8 cellular contexts compared by ENCODE assay signal in genomic region chr11:62538470-62539237, GRCh38. TPM values are rescaled to one million over a fixed set of nuclear protein-coding genes. Genes with fewer than 3 reads are reported as not detected.
DNase-seq lines count a peak whose midpoint lies in the region; ATAC-seq and TF ChIP-seq lines count a peak whose summit lies in the region.

No MANE protein-coding gene starts in this region.

- DNase-seq in DMS153 (lab: John Stamatoyannopoulos, UW) (peak; percentile 39), DMS153 treated with DMSO at 0.1 percent for 48 hours (lab: John Stamatoyannopoulos, UW; ENCODE audit: unreplicated experiment) (no peak), RPMI7951 (ENCODE audit: low read depth) (peak; percentile 29), fibroblast of mammary gland (ENCODE audit: low read depth) (no peak), caudate nucleus (lab: John Stamatoyannopoulos, UW) (no peak)
- DNase-seq in activated naive CD4-positive, alpha-beta T cell treated with anti-CD3 and anti-CD28 coated beads for 36 hours, result no peak

- CTCF ChIA-PET in activated naive CD4-positive, alpha-beta T cell treated with anti-CD3 and anti-CD28 coated beads for 36 hours (lab: Charles Lee), result interaction anchor here (1.5 to 3.2 kb wide), 2 partner anchors 114 to 144 kb away, joined by 4 to 11 read pairs; no protein-coding TSS in a partner anchor

- intact Hi-C loops in activated naive CD4-positive, alpha-beta T cell treated with anti-CD3 and anti-CD28 coated beads for 36 hours (cut with micrococcal nuclease), result no loop called here

- peaks cover 41% of the 10 kb centered on the region for H3K4me1 Mint-ChIP-seq in activated naive CD4-positive, alpha-beta T cell treated with anti-CD3 and anti-CD28 coated beads for 36 hours (ENCODE audit: low read depth)

- H3K27me3 Mint-ChIP-seq in activated naive CD4-positive, alpha-beta T cell treated with anti-CD3 and anti-CD28 coated beads for 36 hours (ENCODE audit: low read depth), result no peaks in the 10 kb centered on the region

- peaks cover 7% of the 10 kb centered on the region for H3K36me3 Mint-ChIP-seq in activated naive CD4-positive, alpha-beta T cell treated with anti-CD3 and anti-CD28 coated beads for 36 hours (ENCODE audit: low read depth)

- no peak for ATAC-seq in GM18907 (IDR thresholded peaks at IDR 0.05; ENCODE audit: unreplicated experiment)

- H3K9me3 Mint-ChIP-seq in activated naive CD4-positive, alpha-beta T cell treated with anti-CD3 and anti-CD28 coated beads for 36 hours, result no peaks in the 10 kb centered on the region

- peak overlapping the region; percentile 43 for H3K4me3 ChIP-seq in fibroblast of mammary gland (ENCODE audit: control insufficient read depth, low read depth, low read length)
- peak overlapping the region in 4 of 7 experiments; percentile 9 to 98 (median 16) for H3K4me3 ChIP-seq in skin epidermis

- no peak overlapping the region for H3K4me3 Mint-ChIP-seq in activated naive CD4-positive, alpha-beta T cell treated with anti-CD3 and anti-CD28 coated beads for 36 hours

- no peak for TF ChIP-seq CTCF in fibroblast of mammary gland (conservative IDR thresholded peaks at IDR 0.05; ENCODE audit: control insufficient read depth, insufficient read depth, low read depth, low read length)

- H3K27ac ChIP-seq in skin epidermis (peak overlapping the region in 19 of 21 experiments; percentile 36 to 100 (median 99)), caudate nucleus (ENCODE audit: low read depth, low read length) (no peak overlapping the region)

- H3K27ac Mint-ChIP-seq in activated naive CD4-positive, alpha-beta T cell treated with anti-CD3 and anti-CD28 coated beads for 36 hours, result no peak overlapping the region

RNA-seq across cellular contexts. Expression of gene AHNAK, which starts 8.0 kb away (rescaled TPM):
- 184 and 206 TPM in 2 replicates for total RNA-seq in RPMI7951 (2014; rRNA removed; shearing (Covaris generic))
- total RNA-seq in activated naive CD4-positive, alpha-beta T cell treated with anti-CD3 and anti-CD28 coated beads for 36 hours, result 1 to 10 TPM; 9.2 to 9.4 TPM

RNA-seq across cellular contexts. Expression of gene EEF1G, which starts 35.0 kb away (rescaled TPM):
- total RNA-seq in RPMI7951 (2014; rRNA removed; shearing (Covaris generic)), result 841 and 1,053 TPM in 2 replicates
- total RNA-seq in activated naive CD4-positive, alpha-beta T cell treated with anti-CD3 and anti-CD28 coated beads for 36 hours, result 1,000 to 10,000 TPM; 2,282 to 2,440 TPM

RNA-seq across cellular contexts. Expression of gene TUT1, which starts 52.7 kb away (rescaled TPM):
- total RNA-seq in RPMI7951 (2014; rRNA removed; shearing (Covaris generic)), result 4.7 and 5.3 TPM in 2 replicates
- 10 to 100 TPM; 38.2 to 42.0 TPM for total RNA-seq in activated naive CD4-positive, alpha-beta T cell treated with anti-CD3 and anti-CD28 coated beads for 36 hours

Comparison
In these comparisons a context has a peak if more than half of its experiments do, and no peak if none do; other contexts are left out.
1. DNase-seq: peak in DMS153 (single experiment) and RPMI7951 (single experiment); none in DMS153 treated with DMSO at 0.1 percent for 48 hours (single experiment), fibroblast of mammary gland (single experiment), caudate nucleus (0 of 61) and activated naive CD4-positive, alpha-beta T cell treated with anti-CD3 and anti-CD28 coated beads for 36 hours (single experiment).
2. RNA of gene AHNAK, which starts 8.0 kb away (total RNA-seq): 184 to 206 TPM in RPMI7951; 9.2 to 9.4 TPM in activated naive CD4-positive, alpha-beta T cell treated with anti-CD3 and anti-CD28 coated beads for 36 hours; every median in the first group is over 10 times any median in the second.